In the genomic region with DNA sequence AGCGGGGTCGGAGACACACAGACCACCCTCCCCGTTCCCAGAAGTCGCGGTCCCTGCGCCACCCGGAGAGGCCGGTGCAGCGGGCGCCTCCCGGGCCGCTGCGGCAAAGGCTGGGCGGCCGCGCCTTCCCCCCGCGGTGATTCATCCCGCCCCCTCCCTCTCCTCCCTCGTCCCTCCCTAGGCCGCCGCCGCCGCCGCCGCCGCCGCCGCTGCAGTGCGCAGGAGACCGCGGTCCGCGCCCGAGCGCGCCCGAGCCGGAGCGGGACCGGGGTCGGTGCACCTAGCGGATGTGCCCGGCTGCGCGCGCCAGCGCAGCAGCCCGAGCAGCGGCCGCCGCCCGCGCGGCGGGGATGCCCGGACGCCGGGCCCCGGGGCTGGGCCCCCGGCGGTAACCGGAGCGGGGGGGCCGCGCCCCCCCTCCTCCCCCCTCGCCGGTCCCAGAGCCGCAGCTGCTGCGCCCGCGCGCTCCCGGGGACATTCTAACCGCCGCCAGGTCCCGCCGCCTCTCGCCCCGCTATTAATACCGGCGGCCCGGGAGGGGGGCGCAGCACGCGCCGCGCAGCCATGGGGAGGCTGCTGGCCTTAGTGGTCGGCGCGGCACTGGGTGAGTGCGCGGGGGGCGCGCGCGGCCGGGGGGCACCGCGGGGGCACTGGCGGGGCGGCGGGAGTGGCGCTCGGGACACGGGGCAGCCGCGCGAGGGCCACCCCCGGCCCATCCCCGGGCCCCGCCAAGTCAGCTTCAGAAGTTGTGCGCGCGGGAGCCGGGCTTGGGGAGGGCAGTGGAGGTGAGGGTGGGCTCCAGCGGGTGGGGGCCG, we compare ENCODE assay signal across 9 cellular contexts. TPM values are rescaled to one million over a fixed set of nuclear protein-coding genes. Genes with fewer than 3 reads are reported as not detected.
DNase-seq lines count a peak whose midpoint lies in the region; ATAC-seq and TF ChIP-seq lines count a peak whose summit lies in the region.
"Had no signal": no experiment of that assay in that cellular context is flagged by ENCODE, and none has a peak within 500 bp of the region (broad histone marks: within the 10 kb centered on the region; RNA-seq: fewer than 3 reads in every experiment).

A gene (plus strand): TSS at position 214 of the 815 bp plus-strand sequence. CDS start 351 bp downstream, at position 565.

- no peaks in the 10 kb centered on the region for H3K9me3 Mint-ChIP-seq in neural crest cell

- H3K27me3 ChIP-seq in stomach smooth muscle (ENCODE audit: control insufficient read depth in 1 of 2, insufficient read depth in 2 of 2, low read length in 2 of 2): no peaks in the 10 kb centered on the region

- DNase-seq in NCI-H1436 (lab: John Stamatoyannopoulos, UW): peak; percentile 35
- no peak for DNase-seq in NCI-H1436 treated with DMSO at 0.1 percent for 48 hours (lab: John Stamatoyannopoulos, UW)
- DNase-seq in OCI-M1 (lab: John Stamatoyannopoulos, UW): peak; percentile 72
- peak; percentile 55 for DNase-seq in activated T-helper 9 cell treated with anti-CD3 and anti-CD28 coated beads, Interleukin-2, amount 50 U/mL, for 16 hours (ENCODE audit: low read depth)
- DNase-seq in fibroblast of pulmonary artery (ENCODE audit: low read depth): peak; percentile 64
- DNase-seq in neural crest cell (ENCODE audit: low read depth, low spot score): peak; percentile 38

- H3K27ac ChIP-seq in stomach smooth muscle (ENCODE audit: low read length): no peak within 1 kb of the TSS
- H3K27ac ChIP-seq: C4-2B had no signal

- peaks cover 9 to 12% of the 10 kb centered on the region in 2 donors for H3K36me3 ChIP-seq in stomach smooth muscle (ENCODE audit: control insufficient read depth in 2 of 2, insufficient read depth in 2 of 2, low read length in 2 of 2)

- no peak for TF ChIP-seq CTCF in fibroblast of pulmonary artery (IDR thresholded peaks at IDR 0.05; ENCODE audit: low read length, missing control alignments)
- TF ChIP-seq CTCF in neural crest cell (conservative IDR thresholded peaks at IDR 0.05): no peak

- H3K27me3 Mint-ChIP-seq in neural crest cell (ENCODE audit: low read depth): peaks cover 47% of the 10 kb centered on the region

- peaks cover 4% of the 10 kb centered on the region for H3K36me3 Mint-ChIP-seq in neural crest cell (ENCODE audit: low read depth)

- H3K4me3 Mint-ChIP-seq in neural crest cell: peak within 1 kb of the TSS; percentile 84

- H3K4me1 ChIP-seq in stomach smooth muscle (ENCODE audit: control insufficient read depth, insufficient read depth, low read length): peaks cover 12% of the 10 kb centered on the region

- ATAC-seq in HG02571 (IDR thresholded peaks at IDR 0.05; ENCODE audit: unreplicated experiment): no peak

- H3K4me1 Mint-ChIP-seq in neural crest cell: peaks cover 7% of the 10 kb centered on the region

- peak within 1 kb of the TSS; percentile 4 to 21 for H3K9ac ChIP-seq in stomach smooth muscle (ENCODE audit: low read length in 2 of 2)

- no peak within 1 kb of the TSS for H3K27ac Mint-ChIP-seq in neural crest cell (ENCODE audit: unreplicated experiment)

- no peaks in the 10 kb centered on the region for H3K9me3 ChIP-seq in stomach smooth muscle (ENCODE audit: control insufficient read depth in 2 of 2, low read length in 2 of 2)

- peak within 1 kb of the TSS; percentile 60 for H3K4me3 ChIP-seq in fibroblast of pulmonary artery (replicated peaks; ENCODE audit: low read depth, low read length)
- H3K4me3 ChIP-seq in stomach smooth muscle (ENCODE audit: low read length in 2 of 2): peak within 1 kb of the TSS; percentile 55 to 69

RNA-seq across cellular contexts. Expression of the gene that starts here (rescaled TPM):
- 1.7 and 1.9 TPM in 2 replicates for total RNA-seq in neural crest cell
